2 cellular contexts compared by ENCODE assay signal in genomic region chr14:50383618-50384225, GRCh38.
TF ChIP-seq lines count a peak whose summit lies in the region.

No MANE protein-coding gene starts in this region.

TF ChIP-seq in GM23338, 12 proteins besides CTCF, POLR2A, EP300 and RAD21:
- TF ChIP-seq CREB1 (CRISPR knock-in tag; IDR thresholded peaks at IDR 0.05; ENCODE audit: low read depth) (no peak), NANOG (IDR thresholded peaks at IDR 0.05; ENCODE audit: borderline replicate concordance) (no peak), JUNB (IDR thresholded peaks at IDR 0.05; ENCODE audit: unreplicated experiment) (no peak), REST (IDR thresholded peaks at IDR 0.05; ENCODE audit: unreplicated experiment) (no peak), ZNF462 (CRISPR knock-in tag; IDR thresholded peaks at IDR 0.05) (no peak), EZH2 (IDR thresholded peaks at IDR 0.05; ENCODE audit: low read depth, unreplicated experiment) (no peak), ZNF114 (CRISPR knock-in tag; IDR thresholded peaks at IDR 0.05) (no peak), POLR2AphosphoS5 (IDR thresholded peaks at IDR 0.05; ENCODE audit: low read depth) (no peak), ZNF331 (CRISPR knock-in tag; IDR thresholded peaks at IDR 0.05; ENCODE audit: low read depth) (no peak)

TF ChIP-seq in H1, 55 proteins besides CTCF, POLR2A, EP300 and RAD21:
- TF ChIP-seq JUND (IDR thresholded peaks at IDR 0.05; ENCODE audit: low read length), result no peak
- no peak for TF ChIP-seq CREB1 (IDR thresholded peaks at IDR 0.05)
- TF ChIP-seq USF2 (IDR thresholded peaks at IDR 0.05; ENCODE audit: low read length), result no peak
- TF ChIP-seq KDM4A (IDR thresholded peaks at IDR 0.05; ENCODE audit: low read depth, low read length, severe bottlenecking), result no peak
- no peak for TF ChIP-seq TBP (IDR thresholded peaks at IDR 0.05; ENCODE audit: low read depth, low read length)
- no peak for TF ChIP-seq SUZ12 (IDR thresholded peaks at IDR 0.05; ENCODE audit: low read length)
- TF ChIP-seq EGR1 (IDR thresholded peaks at IDR 0.05; ENCODE audit: borderline replicate concordance, low read depth, low read length), result no peak
- no peak for TF ChIP-seq POLR2AphosphoS5 (IDR thresholded peaks at IDR 0.05; ENCODE audit: low read depth, low read length)
- no peak for TF ChIP-seq FOSL1 (IDR thresholded peaks at IDR 0.05; ENCODE audit: insufficient read depth, low read depth, low read length)
- no peak for TF ChIP-seq BRCA1 (IDR thresholded peaks at IDR 0.05; ENCODE audit: low read depth, low read length)
- no peak for TF ChIP-seq SIRT6 (IDR thresholded peaks at IDR 0.05; ENCODE audit: low read length)
- TF ChIP-seq SAP30 (IDR thresholded peaks at IDR 0.05; ENCODE audit: insufficient read depth, insufficient replicate concordance, low read length), result no peak
- TF ChIP-seq CHD2 (IDR thresholded peaks at IDR 0.05; ENCODE audit: low read length), result no peak
- TF ChIP-seq RNF2 (IDR thresholded peaks at IDR 0.05; ENCODE audit: borderline replicate concordance, low read depth, low read length, missing control alignments, poor library complexity, severe bottlenecking), result no peak
TF ChIP-seq in H1: peak in this region for 0.
